Comparison of ENCODE assay signal across 1 cellular context in genomic region chr11:119489087-119489486, GRCh38.
TF ChIP-seq lines count a peak whose summit lies in the region.

No MANE protein-coding gene starts in this region.

TF ChIP-seq in H1, 55 proteins besides CTCF, POLR2A, EP300 and RAD21 (continued from another document):
- TF ChIP-seq USF2 (IDR thresholded peaks at IDR 0.05; ENCODE audit: low read length) (no peak), KDM1A (IDR thresholded peaks at IDR 0.05; ENCODE audit: borderline replicate concordance, low read length) (no peak), TCF12 (IDR thresholded peaks at IDR 0.05; ENCODE audit: low read depth, low read length) (no peak)
TF ChIP-seq in H1: peak in this region for 0.
